ENCODE assay signal across 1 cellular context in the genomic region with DNA sequence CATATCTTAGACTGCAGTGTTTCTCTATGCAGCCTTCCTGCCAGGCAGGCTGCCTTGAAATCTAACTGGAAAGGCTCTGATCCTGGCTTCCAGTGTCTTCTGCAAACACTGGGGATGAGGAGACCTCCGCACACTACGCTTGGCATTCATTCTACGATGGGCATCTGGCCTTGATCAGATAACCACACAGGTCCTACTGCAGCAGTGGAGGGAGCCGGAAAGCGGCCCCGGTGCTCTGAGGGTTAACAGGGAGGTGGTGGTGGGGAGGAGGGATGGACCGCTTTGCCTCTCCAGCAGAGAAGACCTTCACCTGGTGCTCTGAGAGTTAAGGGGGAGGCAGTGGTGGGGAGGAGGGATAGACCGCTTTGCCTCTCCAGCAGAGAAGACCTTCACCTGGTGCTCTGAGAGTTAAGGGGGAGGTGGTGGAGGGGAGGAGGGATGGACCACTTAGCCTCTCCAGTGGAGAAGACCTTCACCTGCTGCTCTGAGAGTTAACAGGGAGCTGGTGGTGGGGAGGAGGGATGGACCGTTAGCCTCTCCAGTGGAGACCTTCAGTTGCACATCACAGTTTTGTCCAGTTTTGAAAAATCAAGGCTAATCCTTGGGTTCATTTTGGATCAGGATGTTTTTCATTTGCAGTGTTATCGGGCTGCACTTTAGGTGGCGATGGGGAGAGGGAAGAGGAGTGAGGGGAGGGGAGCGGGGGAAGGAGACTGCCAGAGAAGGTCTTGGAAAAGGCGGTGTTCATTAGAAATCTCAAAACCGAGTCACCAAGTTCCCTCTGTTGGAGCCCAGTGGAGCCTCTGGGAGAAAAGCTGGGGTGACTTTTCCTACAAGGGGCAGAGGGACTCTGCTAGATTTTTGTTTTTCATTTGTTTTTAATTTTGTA.
TF ChIP-seq lines count a peak whose summit lies in the region.

No MANE protein-coding gene starts in this region.

TF ChIP-seq in HepG2, 621 proteins besides CTCF, POLR2A, EP300 and RAD21:
- TF ChIP-seq YY1 (IDR thresholded peaks at IDR 0.05; ENCODE audit: insufficient read depth, insufficient replicate concordance, low read depth, low read length) (no peak), ZNF431 (CRISPR knock-in tag; IDR thresholded peaks at IDR 0.05; ENCODE audit: borderline replicate concordance, low read depth) (no peak), FOXM1 (CRISPR knock-in tag; IDR thresholded peaks at IDR 0.05) (no peak), ZNF343 (CRISPR knock-in tag; IDR thresholded peaks at IDR 0.05) (no peak), ASH2L (IDR thresholded peaks at IDR 0.05; ENCODE audit: insufficient read length, low read depth, low read length) (no peak), HMG20A (CRISPR knock-in tag; IDR thresholded peaks at IDR 0.05; ENCODE audit: borderline replicate concordance) (no peak), ZFP37 (CRISPR knock-in tag; IDR thresholded peaks at IDR 0.05; ENCODE audit: borderline replicate concordance) (no peak), PITX1 (CRISPR knock-in tag; IDR thresholded peaks at IDR 0.05) (no peak)
- TF ChIP-seq, protein P1, sequence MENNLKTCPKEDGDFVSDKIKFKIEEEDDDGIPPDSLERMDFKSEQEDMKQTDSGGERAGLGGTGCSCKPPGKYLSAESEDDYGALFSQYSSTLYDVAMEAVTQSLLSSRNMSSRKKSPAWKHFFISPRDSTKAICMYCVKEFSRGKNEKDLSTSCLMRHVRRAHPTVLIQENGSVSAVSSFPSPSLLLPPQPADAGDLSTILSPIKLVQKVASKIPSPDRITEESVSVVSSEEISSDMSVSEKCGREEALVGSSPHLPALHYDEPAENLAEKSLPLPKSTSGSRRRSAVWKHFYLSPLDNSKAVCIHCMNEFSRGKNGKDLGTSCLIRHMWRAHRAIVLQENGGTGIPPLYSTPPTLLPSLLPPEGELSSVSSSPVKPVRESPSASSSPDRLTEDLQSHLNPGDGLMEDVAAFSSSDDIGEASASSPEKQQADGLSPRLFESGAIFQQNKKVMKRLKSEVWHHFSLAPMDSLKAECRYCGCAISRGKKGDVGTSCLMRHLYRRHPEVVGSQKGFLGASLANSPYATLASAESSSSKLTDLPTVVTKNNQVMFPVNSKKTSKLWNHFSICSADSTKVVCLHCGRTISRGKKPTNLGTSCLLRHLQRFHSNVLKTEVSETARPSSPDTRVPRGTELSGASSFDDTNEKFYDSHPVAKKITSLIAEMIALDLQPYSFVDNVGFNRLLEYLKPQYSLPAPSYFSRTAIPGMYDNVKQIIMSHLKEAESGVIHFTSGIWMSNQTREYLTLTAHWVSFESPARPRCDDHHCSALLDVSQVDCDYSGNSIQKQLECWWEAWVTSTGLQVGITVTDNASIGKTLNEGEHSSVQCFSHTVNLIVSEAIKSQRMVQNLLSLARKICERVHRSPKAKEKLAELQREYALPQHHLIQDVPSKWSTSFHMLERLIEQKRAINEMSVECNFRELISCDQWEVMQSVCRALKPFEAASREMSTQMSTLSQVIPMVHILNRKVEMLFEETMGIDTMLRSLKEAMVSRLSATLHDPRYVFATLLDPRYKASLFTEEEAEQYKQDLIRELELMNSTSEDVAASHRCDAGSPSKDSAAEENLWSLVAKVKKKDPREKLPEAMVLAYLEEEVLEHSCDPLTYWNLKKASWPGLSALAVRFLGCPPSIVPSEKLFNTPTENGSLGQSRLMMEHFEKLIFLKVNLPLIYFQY (CRISPR knock-in tag; IDR thresholded peaks at IDR 0.05; ENCODE audit: borderline replicate concordance): no peak
